Comparison of ENCODE assay signal across 9 cellular contexts in genomic region chr17:67469208-67469980, GRCh38.
DNase-seq lines count a peak whose midpoint lies in the region; ATAC-seq and TF ChIP-seq lines count a peak whose summit lies in the region.
"Had no signal": no experiment of that assay in that cellular context is flagged by ENCODE, and none has a peak within 500 bp of the region (broad histone marks: within the 10 kb centered on the region; RNA-seq: fewer than 3 reads in every experiment).

No MANE protein-coding gene starts in this region.

- peaks cover 5% of the 10 kb centered on the region for H3K79me1 ChIP-seq in mesendoderm (ENCODE audit: low read length)

- H3K79me2 ChIP-seq in mesendoderm (ENCODE audit: control insufficient read depth, insufficient read depth, low read length) = peaks cover 7% of the 10 kb centered on the region

- no peak overlapping the region for H3K4ac ChIP-seq in mesendoderm (ENCODE audit: low read depth, low read length)

- H3K27me3 ChIP-seq in brain microvascular endothelial cell (replicated peaks) (no peaks in the 10 kb centered on the region), mesendoderm (ENCODE audit: insufficient read depth, low read length, poor library complexity) (no peaks in the 10 kb centered on the region)

- no CpG with 5 or more reads among the region's 13 CpGs for WGBS in mesendoderm (ENCODE audit: extremely low coverage, insufficient coverage, low lambda C conversion rate)
- 46% methylated on average over 13 of the region's 13 CpGs for WGBS in urinary bladder

- H4K5ac ChIP-seq in mesendoderm (ENCODE audit: low read length) = no peak overlapping the region

- ATAC-seq in HG03571 (IDR thresholded peaks at IDR 0.05; ENCODE audit: unreplicated experiment) = no peak

- no peak overlapping the region for H3K4me2 ChIP-seq in mesendoderm (ENCODE audit: low read length)
- H3K4me2 ChIP-seq: PC-9 had no signal

- no peak overlapping the region for H3K9ac ChIP-seq in mesendoderm (ENCODE audit: low read length)

- TF ChIP-seq CTCF in brain microvascular endothelial cell (IDR thresholded peaks at IDR 0.05; ENCODE audit: low read depth, low read length, missing control alignments) = no peak

- no peaks in the 10 kb centered on the region for H3K4me1 ChIP-seq in mesendoderm (ENCODE audit: control insufficient read depth, low read depth, low read length)
- no peaks in the 10 kb centered on the region for H3K4me1 ChIP-seq in urinary bladder (ENCODE audit: insufficient read depth)

- H3K27ac ChIP-seq in brain microvascular endothelial cell (peak overlapping the region; percentile 68), mesendoderm (ENCODE audit: low read depth, low read length) (peak overlapping the region; percentile 12), urinary bladder (ENCODE audit: low read depth) (peak overlapping the region; percentile 56)
- H3K27ac ChIP-seq: PC-9 had no signal

- no peak overlapping the region for H3K18ac ChIP-seq in mesendoderm (ENCODE audit: low read length)

- H3K56ac ChIP-seq in mesendoderm (ENCODE audit: low read length) = peak overlapping the region; percentile 25

- in situ Hi-C loops in brain microvascular endothelial cell (cut with HindIII; ENCODE audit: low pct_ligation_motif_present, low sequenced_read_pairs) = no loop called here

- peak; percentile 33 for DNase-seq in activated effector memory CD4-positive, alpha-beta T cell treated with Interleukin-2 at 50 U/mL for 16 hours
- DNase-seq in activated effector memory CD4-positive, alpha-beta T cell treated with anti-CD3 and anti-CD28 coated beads, Interleukin-2, amount 50 U/mL, for 16 hours = no peak
- DNase-seq in brain microvascular endothelial cell = peak; percentile 78
- DNase-seq in mesendoderm = no peak
- no peak for DNase-seq in NCI-H1930 (lab: John Stamatoyannopoulos, UW)
- DNase-seq in SKM-1 (lab: John Stamatoyannopoulos, UW; ENCODE audit: unreplicated experiment) = no peak

- H4K8ac ChIP-seq in mesendoderm (ENCODE audit: low read depth, low read length) = no peak overlapping the region

- H2BK15ac ChIP-seq in mesendoderm (replicated peaks; ENCODE audit: low read depth) = no peak overlapping the region

- H2BK120ac ChIP-seq in mesendoderm (ENCODE audit: low read depth, low read length) = no peak overlapping the region

- no peak overlapping the region for H3K23ac ChIP-seq in mesendoderm (ENCODE audit: low read length)

- H2AK5ac ChIP-seq in mesendoderm (ENCODE audit: low read length) = no peak overlapping the region

- no peak overlapping the region for H2BK5ac ChIP-seq in mesendoderm (ENCODE audit: low read length)

- no peak overlapping the region for H3K4me3 ChIP-seq in brain microvascular endothelial cell (ENCODE audit: low read depth, low read length)
- H3K4me3 ChIP-seq in mesendoderm (ENCODE audit: low read length) = no peak overlapping the region
- no peak overlapping the region for H3K4me3 ChIP-seq in urinary bladder (ENCODE audit: low read depth, low read length)
- H3K4me3 ChIP-seq: PC-9 had no signal

- H3K36me3 ChIP-seq in brain microvascular endothelial cell (replicated peaks) (no peaks in the 10 kb centered on the region), mesendoderm (ENCODE audit: control insufficient read depth, insufficient read depth, low read length) (no peaks in the 10 kb centered on the region), urinary bladder (ENCODE audit: insufficient read depth) (no peaks in the 10 kb centered on the region)

Comparison
In these comparisons a context has a peak if more than half of its experiments do, and no peak if none do; other contexts are left out.
1. DNase-seq: peak in activated effector memory CD4-positive, alpha-beta T cell treated with Interleukin-2 at 50 U/mL for 16 hours (single experiment) and brain microvascular endothelial cell (single experiment); none in activated effector memory CD4-positive, alpha-beta T cell treated with anti-CD3 and anti-CD28 coated beads, Interleukin-2, amount 50 U/mL, for 16 hours (single experiment), mesendoderm (single experiment), NCI-H1930 (0 of 2) and SKM-1 (single experiment).
2. H3K27ac ChIP-seq: peak in every context shown above with its lines; median percentile 68 in brain microvascular endothelial cell; 56 in urinary bladder; 12 in mesendoderm.